In genomic region chr10:100908378-100908777, GRCh38 we compare ENCODE assay signal across 26 cellular contexts. TPM values are rescaled to one million over a fixed set of nuclear protein-coding genes. Genes with fewer than 3 reads are reported as not detected.
A peak's percentile ranks its signal among the peaks of the same experiment; 100 is the strongest.
DNase-seq lines count a peak whose midpoint lies in the region; ATAC-seq, FAIRE-seq and TF ChIP-seq lines count a peak whose summit lies in the region.
"Had no signal": no experiment of that assay in that cellular context is flagged by ENCODE, and none has a peak within 500 bp of the region (broad histone marks: within the 10 kb centered on the region; RNA-seq: fewer than 3 reads in every experiment).

No MANE protein-coding gene starts in this region.

- H3K27me3 ChIP-seq in HepG2 (ENCODE audit: control insufficient read depth in 1 of 2, insufficient read depth in 2 of 2, low read length in 2 of 2), result no peaks in the 10 kb centered on the region
- no peaks in the 10 kb centered on the region for H3K27me3 ChIP-seq in right lobe of liver
- no peaks in the 10 kb centered on the region for H3K27me3 ChIP-seq in Loucy (ENCODE audit: insufficient read depth, low read length, poor library complexity, severe bottlenecking)
- H3K27me3 ChIP-seq in mesenchymal stem cell (ENCODE audit: control insufficient read depth in 1 of 2, insufficient read depth in 1 of 2, low read length in 2 of 2), result no peaks in the 10 kb centered on the region
- no peaks in the 10 kb centered on the region for H3K27me3 ChIP-seq in spleen (replicated peaks in 1 of 7)
- H3K27me3 ChIP-seq: BE2C; BLaER1 treated with 17β-estradiol and CSF1 and Interleukin-3, amounts not matched to agents 10 nM and 100 nM had no signal

- H2BK15ac ChIP-seq in mesenchymal stem cell (ENCODE audit: low read depth, poor library complexity, severe bottlenecking), result no peak overlapping the region

- 0 out of 2 replicates have a peak overlapping the region, but pooled peaks have one; percentile 47 for H3K4me2 ChIP-seq in HepG2 (ENCODE audit: low read depth, low read length)
- no peak overlapping the region for H3K4me2 ChIP-seq in Loucy (ENCODE audit: low read depth, low read length, poor library complexity, severe bottlenecking)
- H3K4me2 ChIP-seq in mesenchymal stem cell (ENCODE audit: low read length, poor library complexity, severe bottlenecking), result no peak overlapping the region
- H3K4me2 ChIP-seq: A549 had no signal

- H3K4ac ChIP-seq in mesenchymal stem cell (ENCODE audit: low read depth in 1 of 2, low read length in 2 of 2), result no peak overlapping the region

- WGBS in HepG2 (ENCODE audit: low lambda C conversion rate), result 97% methylated on average over 8 of the region's 8 CpGs
- WGBS in right lobe of liver (ENCODE audit: insufficient coverage, low coverage, low lambda C conversion rate, missing lambda C conversion rate), result 78% methylated on average over 7 of the region's 8 CpGs
- WGBS in mesenchymal stem cell, result 91% methylated on average over 8 of the region's 8 CpGs
- WGBS in spleen, 5 donors, result 87 to 94% (median 93%) methylated on average over 8 of the region's 8 CpGs

- no peaks in the 10 kb centered on the region for H3K36me3 Mint-ChIP-seq in naive thymus-derived CD8-positive, alpha-beta T cell
- H3K36me3 Mint-ChIP-seq: CD14-positive monocyte had no signal

- no peaks in the 10 kb centered on the region for H3K36me3 ChIP-seq in HepG2 (replicated peaks in 1 of 2; ENCODE audit: control insufficient read depth in 1 of 2, insufficient read depth in 2 of 2, low read length in 2 of 2)
- no peaks in the 10 kb centered on the region for H3K36me3 ChIP-seq in right lobe of liver
- H3K36me3 ChIP-seq in Loucy (ENCODE audit: insufficient read depth, low read length), result no peaks in the 10 kb centered on the region
- no peaks in the 10 kb centered on the region for H3K36me3 ChIP-seq in mesenchymal stem cell (ENCODE audit: control insufficient read depth in 1 of 2, insufficient read depth in 2 of 2, low read depth in 1 of 2, low read length in 2 of 2)
- no peaks in the 10 kb centered on the region for H3K36me3 ChIP-seq in spleen
- H3K36me3 ChIP-seq: BE2C; BLaER1 treated with 17β-estradiol and CSF1 and Interleukin-3, amounts not matched to agents 10 nM and 100 nM had no signal

- H3F3A ChIP-seq in Loucy (ENCODE audit: low read depth), result 0 out of 2 replicates have a peak, but pooled peaks cover 2% of the 10 kb centered on the region

- H3K27me3 Mint-ChIP-seq in naive thymus-derived CD8-positive, alpha-beta T cell, result peaks cover under 1 to 4% (median under 1%) of the 10 kb centered on the region in 5 donors

- H3K9me3 Mint-ChIP-seq in naive thymus-derived CD8-positive, alpha-beta T cell, result no peaks in the 10 kb centered on the region
- H3K9me3 Mint-ChIP-seq: CD14-positive monocyte; CD4-positive, alpha-beta T cell; CD8-positive, alpha-beta memory T cell had no signal

- no peak for TF ChIP-seq CTCF in HepG2 (CRISPR knock-in tag; IDR thresholded peaks at IDR 0.05)
- no peak for TF ChIP-seq CTCF in right lobe of liver (IDR thresholded peaks at IDR 0.05)
- TF ChIP-seq CTCF in Loucy (conservative IDR thresholded peaks at IDR 0.05; ENCODE audit: low read length), result no peak
- no peak for TF ChIP-seq CTCF in spleen (IDR thresholded peaks at IDR 0.05 in 8 of 11, conservative IDR thresholded peaks at IDR 0.05 in 3 of 11)

- no peak overlapping the region for H3K4me3 Mint-ChIP-seq in naive thymus-derived CD8-positive, alpha-beta T cell
- H3K4me3 Mint-ChIP-seq: CD4-positive, alpha-beta T cell; CD8-positive, alpha-beta memory T cell had no signal

- no peak for DNase-seq in HepG2 (ENCODE audit: low spot score)
- no peak for DNase-seq in right lobe of liver
- DNase-seq in mesenchymal stem cell, result no peak
- no peak for DNase-seq in spleen
- DNase-seq in SW480 (ENCODE audit: low spot score), result no peak
- no peak for DNase-seq in naive thymus-derived CD8-positive, alpha-beta T cell
- no peak for DNase-seq in left lobe of liver (ENCODE audit: low spot score)
- DNase-seq: 8988T; ACHN; AML-193; BE2C; CD4-positive, alpha-beta T cell; CD8-positive, alpha-beta memory T cell; DMS 273 treated with DMSO at 0.1 percent for 48 hours; DMS79; EL; GDM1; GOT3; HCEC 1CT had no signal

- no peak overlapping the region for H3K18ac ChIP-seq in mesenchymal stem cell (ENCODE audit: low read depth in 1 of 2, low read length in 2 of 2)

- H3K4me1 ChIP-seq in HepG2 (ENCODE audit: insufficient read depth, low read length) (peaks cover 73% of the 10 kb centered on the region), right lobe of liver (peaks cover 0 to 6% (median 2%) of the 10 kb centered on the region in 4 donors), Loucy (ENCODE audit: insufficient read depth, low read length, poor library complexity, severe bottlenecking) (peaks cover 49% of the 10 kb centered on the region), mesenchymal stem cell (ENCODE audit: control insufficient read depth, insufficient read depth, low read depth, low read length) (no peaks in the 10 kb centered on the region), spleen (peaks cover under 1 to 41% (median 17%) of the 10 kb centered on the region in 6 donors)

- H2BK5ac ChIP-seq in mesenchymal stem cell (ENCODE audit: low read depth, low read length, poor library complexity, severe bottlenecking), result no peak overlapping the region

- no peak overlapping the region for H3K27ac Mint-ChIP-seq in naive thymus-derived CD8-positive, alpha-beta T cell
- H3K27ac Mint-ChIP-seq: CD14-positive monocyte; CD4-positive, alpha-beta T cell; CD8-positive, alpha-beta memory T cell had no signal

- no peak overlapping the region for H2AK5ac ChIP-seq in mesenchymal stem cell (ENCODE audit: low read length, severe bottlenecking)

- H2BK120ac ChIP-seq in mesenchymal stem cell (ENCODE audit: low read depth, low read length), result peak overlapping the region; percentile 2

- ATAC-seq in HepG2 (no peak), right lobe of liver (no peak), left lobe of liver (no peak)
- ATAC-seq in naive thymus-derived CD8-positive, alpha-beta T cell, result no peak
- ATAC-seq: A549, GM12878 had no signal

- H3K9me3 ChIP-seq in HepG2 (ENCODE audit: low read length) (no peaks in the 10 kb centered on the region), right lobe of liver (no peaks in the 10 kb centered on the region), Loucy (ENCODE audit: insufficient read depth, low read depth, low read length) (no peaks in the 10 kb centered on the region), mesenchymal stem cell (ENCODE audit: control insufficient read depth, low read length) (no peaks in the 10 kb centered on the region), spleen (no peaks in the 10 kb centered on the region)
- H3K9me3 ChIP-seq: A549; BE2C; BLaER1 treated with 17β-estradiol and CSF1 and Interleukin-3, amounts not matched to agents 10 nM and 100 nM had no signal

- H4K91ac ChIP-seq in mesenchymal stem cell (ENCODE audit: low read length), result no peak overlapping the region

- peaks cover 6 to 29% (median 27%) of the 10 kb centered on the region in 4 donors for H3K4me1 Mint-ChIP-seq in naive thymus-derived CD8-positive, alpha-beta T cell

- 0 out of 2 replicates have a peak, but pooled peaks cover 1% of the 10 kb centered on the region for H4K20me1 ChIP-seq in HepG2 (ENCODE audit: insufficient read depth, low read length)
- H4K20me1 ChIP-seq in Loucy (ENCODE audit: insufficient read depth, low read length, poor library complexity, severe bottlenecking), result peaks cover 3% of the 10 kb centered on the region

- peak overlapping the region; percentile 76 for H3K27ac ChIP-seq in HepG2 (ENCODE audit: extremely low read length, insufficient read depth, low read length)
- no peak overlapping the region for H3K27ac ChIP-seq in right lobe of liver
- no peak overlapping the region for H3K27ac ChIP-seq in mesenchymal stem cell (ENCODE audit: low read length, poor library complexity, severe bottlenecking)
- peak overlapping the region in 5 of 8 donors; percentile 37 to 98 (median 95) for H3K27ac ChIP-seq in spleen
- H3K27ac ChIP-seq: A549; BLaER1 treated with 17β-estradiol and CSF1 and Interleukin-3, amounts not matched to agents 10 nM and 100 nM had no signal

- H4K8ac ChIP-seq in mesenchymal stem cell (ENCODE audit: low read length), result no peak overlapping the region

- no peak overlapping the region for H3K14ac ChIP-seq in mesenchymal stem cell (ENCODE audit: low read length in 2 of 2)

- FAIRE-seq in HepG2 (lab: Jason Lieb, UNC), result no peak
- FAIRE-seq: A549, D721Med, GM12878, H54 had no signal

- H3K79me1 ChIP-seq in mesenchymal stem cell (replicated peaks; ENCODE audit: low read length, poor library complexity, severe bottlenecking), result no peaks in the 10 kb centered on the region

- peaks cover 4% of the 10 kb centered on the region for H3K79me2 ChIP-seq in HepG2 (ENCODE audit: insufficient read depth, low read length)
- peaks cover 12% of the 10 kb centered on the region for H3K79me2 ChIP-seq in Loucy (ENCODE audit: insufficient read depth, low read length)

- H3K4me3 ChIP-seq in HepG2 (replicated peaks in 1 of 3; ENCODE audit: insufficient read depth in 1 of 3, low read depth in 2 of 3, low read length in 3 of 3) (no peak overlapping the region), right lobe of liver (no peak overlapping the region), Loucy (ENCODE audit: low read length, poor library complexity, severe bottlenecking) (no peak overlapping the region), mesenchymal stem cell (ENCODE audit: insufficient read depth in 1 of 2, low read depth in 1 of 2, low read length in 2 of 2) (no peak overlapping the region), spleen (no peak overlapping the region)
- H3K4me3 ChIP-seq: A549; BLaER1 treated with 17β-estradiol and CSF1 and Interleukin-3, amounts not matched to agents 10 nM and 100 nM; GM12878 had no signal

- H3K9me2 ChIP-seq in Loucy (replicated peaks; ENCODE audit: low read depth, low read length), result no peaks in the 10 kb centered on the region

- no peak overlapping the region for H3K23ac ChIP-seq in mesenchymal stem cell (ENCODE audit: low read length in 2 of 2)

- no peak for TF ChIP-seq POLR2A in HepG2 (IDR thresholded peaks at IDR 0.05; ENCODE audit: insufficient read depth in 1 of 2, low read depth in 2 of 2, low read length in 2 of 2)
- TF ChIP-seq POLR2A in right lobe of liver (IDR thresholded peaks at IDR 0.05), result no peak
- TF ChIP-seq POLR2A in spleen (IDR thresholded peaks at IDR 0.05), result no peak

- intact Hi-C loops in HepG2 (cut with micrococcal nuclease; ENCODE audit: unreplicated experiment) (no loop called here), right lobe of liver (cut with DNase I) (no loop called here), spleen (cut with DNase I; ENCODE audit: low total_unique reads) (no loop called here)

- H2AFZ ChIP-seq in HepG2 (ENCODE audit: low read length) (no peak overlapping the region), Loucy (ENCODE audit: low read length) (0 out of 2 replicates have a peak overlapping the region, but pooled peaks have one; percentile 19), mesenchymal stem cell (ENCODE audit: low read depth, low read length) (no peak overlapping the region)

- in situ Hi-C loops in HepG2 (cut with HindIII; ENCODE audit: extremely low pct_ligation_motif_present, low pct_unique_long_range_greater_than_20kb), result no loop called here

- TF ChIP-seq RAD21 in HepG2 (CRISPR knock-in tag; IDR thresholded peaks at IDR 0.05), result no peak

- CTCF ChIA-PET in HepG2 (lab: Yijun Ruan, JAX; ENCODE audit: low intra/inter-chr PET ratio, low total read pairs), result no interaction called here

- H3K9ac ChIP-seq in HepG2 (ENCODE audit: insufficient read depth, low read depth, low read length), result 0 out of 2 replicates have a peak overlapping the region, but pooled peaks have one; percentile 3
- H3K9ac ChIP-seq in Loucy (ENCODE audit: low read depth, low read length, poor library complexity, severe bottlenecking), result peak overlapping the region; percentile 32
- no peak overlapping the region for H3K9ac ChIP-seq in mesenchymal stem cell (ENCODE audit: low read length)
- H3K9ac ChIP-seq: BLaER1 treated with 17β-estradiol and CSF1 and Interleukin-3, amounts not matched to agents 10 nM and 100 nM had no signal

- no TSS peak for BruUV-seq in HepG2 (replicated peaks; lab: Mats Ljungman, UMichigan)

- no peak overlapping the region for H2BK12ac ChIP-seq in mesenchymal stem cell (ENCODE audit: low read length in 2 of 2)

- POLR2A ChIA-PET in HepG2 (lab: Yijun Ruan, JAX), result no interaction called here
- POLR2A ChIA-PET in naive thymus-derived CD8-positive, alpha-beta T cell (lab: Charles Lee), result no interaction called here

- no peak for TF ChIP-seq EP300 in HepG2 (IDR thresholded peaks at IDR 0.05; ENCODE audit: low read depth in 2 of 2, low read length in 2 of 2)
- TF ChIP-seq EP300 in HepG2 (CRISPR knock-in tag; IDR thresholded peaks at IDR 0.05; ENCODE audit: borderline replicate concordance), result no peak

RNA-seq across cellular contexts. Expression of gene SLF2, which starts 4.4 kb away (rescaled TPM):
- total RNA-seq in HepG2 (2016; rRNA removed; fragmentation: Illumina TruSeq; extraction: Trizol) (48.1 and 59.8 TPM in 2 replicates), right lobe of liver (10 to 100 TPM in 3 of 6 experiments, 1 to 10 TPM in 3; 7.1 to 14.2 (median 10.0) TPM), spleen (10 to 100 TPM; 33.5 to 90.9 (median 66.5) TPM), left lobe of liver (7.7 TPM)
- 35.7 and 39.2 TPM in 2 replicates for total RNA-seq in HepG2 (2016; cell fraction: cytosol; rRNA removed; fragmentation: Illumina TruSeq; extraction: Trizol; ENCODE audit: low read depth)
- total RNA-seq in HepG2 (2016; cell fraction: insoluble cytoplasmic fraction; rRNA removed; fragmentation: Illumina TruSeq; extraction: Trizol), result 48.7 and 55.8 TPM in 2 replicates
- 37.2 and 42.1 TPM in 2 replicates for total RNA-seq in HepG2 (2016; cell fraction: membrane; rRNA removed; fragmentation: Illumina TruSeq; extraction: Trizol)
- 58.3 and 64.6 TPM in 2 replicates for total RNA-seq in HepG2 (2016; cell fraction: nucleus; rRNA removed; fragmentation: Illumina TruSeq; extraction: Trizol)
- polyA plus RNA-seq in HepG2 (2011; rRNA removed) (12.2 and 12.6 TPM in 2 replicates), spleen (10 to 100 TPM; 11.5 to 16.9 (median 14.5) TPM)
- polyA plus RNA-seq in HepG2 (2011; cell fraction: cytosol; rRNA removed), result 5.8 and 6.0 TPM in 2 replicates
- polyA plus RNA-seq in HepG2 (2011; cell fraction: nucleus; rRNA removed), result 18.9 and 23.2 TPM in 2 replicates
- 15.3 and 20.8 TPM in 2 replicates for polyA plus RNA-seq in HepG2 (2012)
- polyA plus RNA-seq in HepG2 (2016; cell fraction: cytosol; fragmentation: Illumina TruSeq; extraction: Trizol; ENCODE audit: low read depth), result 3.5 and 4.7 TPM in 2 replicates
- 30.2 and 31.7 TPM in 2 replicates for polyA plus RNA-seq in HepG2 (2016; cell fraction: insoluble cytoplasmic fraction; fragmentation: Illumina TruSeq; extraction: Trizol; ENCODE audit: low read depth)
- polyA plus RNA-seq in HepG2 (2016; cell fraction: membrane; fragmentation: Illumina TruSeq; extraction: Trizol; ENCODE audit: low read depth), result 7.6 and 8.6 TPM in 2 replicates
- polyA plus RNA-seq in HepG2 (2016; cell fraction: nucleus; fragmentation: Illumina TruSeq; extraction: Trizol; ENCODE audit: insufficient read depth, low read depth), result 55.6 and 64.3 TPM in 2 replicates
- 9.0 and 14.8 TPM in 2 replicates for polyA minus RNA-seq in HepG2 (2011; rRNA and poly(A)+ RNA removed; ENCODE audit: low replicate concordance)
- polyA minus RNA-seq in HepG2 (2011; cell fraction: cytosol; rRNA and poly(A)+ RNA removed), result 15.4 and 17.1 TPM in 2 replicates
- polyA minus RNA-seq in HepG2 (2011; cell fraction: nucleus; rRNA and poly(A)+ RNA removed), result 88.7 and 96.8 TPM in 2 replicates
- polyA plus RNA-seq in mesenchymal stem cell (2013, experiment 1 of 2), result 18.2 TPM
- polyA plus RNA-seq in mesenchymal stem cell (2013, experiment 2 of 2), result 18.0 TPM
- total RNA-seq in naive thymus-derived CD8-positive, alpha-beta T cell, result 10 to 100 TPM; 45.8 to 46.1 TPM
- 10 to 100 TPM in 2 of 3 donors, 1 to 10 TPM in 1; 9.7 to 11.2 (median 11.0) TPM for polyA plus RNA-seq in naive thymus-derived CD8-positive, alpha-beta T cell

Comparison
In these comparisons a context has a peak if more than half of its experiments do, and no peak if none do; other contexts are left out.
1. H3K27ac ChIP-seq: peak in HepG2 (single experiment) and spleen (5 of 8); none in right lobe of liver (0 of 3) and mesenchymal stem cell (single experiment).